In genomic region chr17:1882836-1883235, GRCh38 we compare ENCODE assay signal across 8 cellular contexts. TPM values are rescaled to one million over a fixed set of nuclear protein-coding genes. Genes with fewer than 3 reads are reported as not detected.
DNase-seq lines count a peak whose midpoint lies in the region; ATAC-seq and TF ChIP-seq lines count a peak whose summit lies in the region.

No MANE protein-coding gene starts in this region.

- H3K4me3 Mint-ChIP-seq in T-helper 17 cell (no peak overlapping the region), progenitor cell of endocrine pancreas (ENCODE audit: low read depth) (no peak overlapping the region)

- H3K4me1 ChIP-seq in fibroblast of lung (ENCODE audit: control insufficient read depth, extremely low read depth, insufficient read depth, low read length), result no peaks in the 10 kb centered on the region

- no peaks in the 10 kb centered on the region for H4K20me1 ChIP-seq in fibroblast of lung (ENCODE audit: control insufficient read depth, extremely low read depth, insufficient read depth, low read length)

- H3K4me1 Mint-ChIP-seq in T-helper 17 cell, result peaks cover 3% of the 10 kb centered on the region
- H3K4me1 Mint-ChIP-seq in progenitor cell of endocrine pancreas (ENCODE audit: low read depth), result no peaks in the 10 kb centered on the region

- no peak overlapping the region for H3K27ac ChIP-seq in fibroblast of lung (ENCODE audit: insufficient read depth, low read length)

- intact Hi-C loops in Right ventricle myocardium inferior (cut with DNase I), result no loop called here

- H3K36me3 ChIP-seq in BJ (ENCODE audit: control insufficient read depth, insufficient read depth, low read length) (peaks cover 23% of the 10 kb centered on the region), fibroblast of lung (ENCODE audit: control insufficient read depth, insufficient read depth, low read length) (peaks cover 22% of the 10 kb centered on the region)

- peak; percentile 42 for ATAC-seq in T-helper 17 cell
- ATAC-seq in HG03521 (IDR thresholded peaks at IDR 0.05; ENCODE audit: unreplicated experiment), result no peak
- no peak for ATAC-seq in GM21529 (IDR thresholded peaks at IDR 0.05; ENCODE audit: unreplicated experiment)
- ATAC-seq in Right ventricle myocardium inferior, result no peak

- H2AFZ ChIP-seq in fibroblast of lung (ENCODE audit: low read length), result no peak overlapping the region

- H3K9me3 ChIP-seq in T-helper 17 cell (ENCODE audit: control insufficient read depth, low read length, poor library complexity, severe bottlenecking), result no peaks in the 10 kb centered on the region
- H3K9me3 ChIP-seq in fibroblast of lung (ENCODE audit: control insufficient read depth, insufficient read depth, low read depth, low read length), result no peaks in the 10 kb centered on the region

- H3K27me3 Mint-ChIP-seq in T-helper 17 cell (no peaks in the 10 kb centered on the region), progenitor cell of endocrine pancreas (no peaks in the 10 kb centered on the region)

- H3K27ac Mint-ChIP-seq in T-helper 17 cell (no peak overlapping the region), progenitor cell of endocrine pancreas (no peak overlapping the region)

- no peak overlapping the region for H3K4me2 ChIP-seq in fibroblast of lung (ENCODE audit: extremely low read depth, insufficient read depth, low read length)

- peaks cover 16% of the 10 kb centered on the region for H3K36me3 Mint-ChIP-seq in T-helper 17 cell (ENCODE audit: low read depth)
- H3K36me3 Mint-ChIP-seq in progenitor cell of endocrine pancreas (ENCODE audit: insufficient read depth), result peaks cover 47% of the 10 kb centered on the region

- peak overlapping the region; percentile 2 for H3K9ac ChIP-seq in fibroblast of lung (ENCODE audit: insufficient read depth, low read length)

- H3K4me3 ChIP-seq in BJ (ENCODE audit: low read depth, low read length) (no peak overlapping the region), fibroblast of lung (replicated peaks in 1 of 4; ENCODE audit: control extremely low read depth in 1 of 4, insufficient read depth in 1 of 4, low read depth in 3 of 4, low read length in 4 of 4) (no peak overlapping the region)

- H3K27me3 ChIP-seq in BJ (ENCODE audit: control insufficient read depth, insufficient read depth, low read length) (no peaks in the 10 kb centered on the region), fibroblast of lung (ENCODE audit: control insufficient read depth, insufficient read depth, low read length) (no peaks in the 10 kb centered on the region)

- H3K9me3 Mint-ChIP-seq in progenitor cell of endocrine pancreas (ENCODE audit: low read depth), result peaks cover 12% of the 10 kb centered on the region

- no peaks in the 10 kb centered on the region for H3K79me2 ChIP-seq in fibroblast of lung (ENCODE audit: control insufficient read depth, insufficient read depth, low read length)

- DNase-seq in BJ (ENCODE audit: low read depth), result no peak
- DNase-seq in GM19240 (ENCODE audit: insufficient read length, low spot score), result peak; percentile 39
- DNase-seq in T-helper 17 cell, result no peak
- DNase-seq in fibroblast of lung (ENCODE audit: low read depth in 2 of 2), result peak; percentile 19 to 55
- no peak for DNase-seq in progenitor cell of endocrine pancreas (ENCODE audit: low spot score, unreplicated experiment)
- DNase-seq in Right ventricle myocardium inferior (ENCODE audit: missing footprints), result no peak

- peak; percentile 64 for TF ChIP-seq CTCF in BJ (IDR thresholded peaks at IDR 0.05; ENCODE audit: insufficient read depth, low read depth, low read length)
- TF ChIP-seq CTCF in fibroblast of lung (conservative IDR thresholded peaks at IDR 0.05 in 1 of 2, IDR thresholded peaks at IDR 0.05 in 1 of 2; ENCODE audit: low read depth in 1 of 2, low read length in 2 of 2), result peak; percentile 51 to 56
- TF ChIP-seq CTCF in progenitor cell of endocrine pancreas (IDR thresholded peaks at IDR 0.05; ENCODE audit: unreplicated experiment), result peak; percentile 58

- CTCF ChIA-PET in BJ (lab: Yijun Ruan, JAX), result interaction anchor here (0.9 to 2.7 kb wide), 13 partner anchors 13 to 174 kb away, joined by 3 to 20 read pairs (median 5); partner anchors contain the start of gene RTN4RL1

- POLR2A ChIA-PET in BJ (lab: Charles Lee), result no interaction called here

RNA-seq across cellular contexts. Expression of gene RPA1, which starts 53.0 kb away (rescaled TPM):
- polyA plus RNA-seq in BJ (2011; rRNA removed) (58.8 and 67.9 TPM in 2 replicates), fibroblast of lung (55.4 and 104 TPM in 2 replicates)
- 27.6 and 38.2 TPM in 2 replicates for polyA minus RNA-seq in BJ (2011; rRNA and poly(A)+ RNA removed)
- total RNA-seq in T-helper 17 cell (10 to 100 TPM; 67.4 to 81.4 TPM), fibroblast of lung (14.6 and 22.3 TPM in 2 replicates), progenitor cell of endocrine pancreas (111 and 119 TPM in 2 replicates), Right ventricle myocardium inferior (56.3 TPM)
- polyA plus RNA-seq in fibroblast of lung (2012), result 42.8 and 69.3 TPM in 2 replicates
- polyA minus RNA-seq in fibroblast of lung (ENCODE audit: low replicate concordance), result 13.4 and 29.8 TPM in 2 replicates

RNA-seq across cellular contexts. Expression of gene SMYD4, which starts 53.1 kb away (rescaled TPM):
- polyA plus RNA-seq in BJ (2011; rRNA removed) (4.4 and 4.5 TPM in 2 replicates), fibroblast of lung (5.1 and 5.8 TPM in 2 replicates)
- polyA minus RNA-seq in BJ (2011; rRNA and poly(A)+ RNA removed), result 7.0 and 10.1 TPM in 2 replicates
- total RNA-seq in T-helper 17 cell (10 to 100 TPM; 16.0 to 16.8 TPM), fibroblast of lung (8.7 and 11.6 TPM in 2 replicates), progenitor cell of endocrine pancreas (26.6 and 33.5 TPM in 2 replicates), Right ventricle myocardium inferior (9.9 TPM)
- 4.7 and 4.8 TPM in 2 replicates for polyA plus RNA-seq in fibroblast of lung (2012)
- 7.2 and 18.1 TPM in 2 replicates for polyA minus RNA-seq in fibroblast of lung (ENCODE audit: low replicate concordance)

Comparison
In these comparisons a context has a peak if more than half of its experiments do, and no peak if none do; other contexts are left out.
1. DNase-seq: peak in GM19240 (single experiment) and fibroblast of lung (2 of 2); none in BJ (single experiment), T-helper 17 cell (0 of 3), progenitor cell of endocrine pancreas (single experiment) and Right ventricle myocardium inferior (single experiment).
2. Peak in every context shown above with its lines, with median percentiles within 50 percentile points of each other: CTCF ChIP-seq.